Comparison of ENCODE assay signal across 10 cellular contexts in genomic region chrX:8801041-8801599, GRCh38. TPM values are rescaled to one million over a fixed set of nuclear protein-coding genes. Genes with fewer than 3 reads are reported as not detected.
"Had no signal": no experiment of that assay in that cellular context is flagged by ENCODE, and none has a peak within 500 bp of the region (broad histone marks: within the 10 kb centered on the region; RNA-seq: fewer than 3 reads in every experiment).

TSS of gene FAM9A (minus strand) at chrX:8801383. CDS start at chrX:8800171, 1,212 bp downstream.

- H3K9me3 ChIP-seq: HAP-1 had no signal

- H2AFZ ChIP-seq: GM23248 had no signal

- H3K36me3 ChIP-seq: HAP-1 had no signal

- H3K27ac ChIP-seq: GM23248, KMS-11 had no signal

- H3K4me1 ChIP-seq: HAP-1 had no signal

- H3K4me3 ChIP-seq: GM23248, HAP-1 had no signal

- H3K4me2 ChIP-seq: KMS-11 had no signal

- FAIRE-seq: H54, HTR-8/SVneo had no signal

- H3K9ac ChIP-seq: GM23248, KMS-11 had no signal

- DNase-seq: GM23248, GOT3, IMR-90, Karpas-422, KBM-7 had no signal

RNA-seq across cellular contexts. Expression of gene FAM9A, which starts in this region (rescaled TPM):
- total RNA-seq: GM23248, HT-29, IMR-90 had no signal
- polyA plus RNA-seq: GM23248, IMR-90 had no signal
